In the genomic region with DNA sequence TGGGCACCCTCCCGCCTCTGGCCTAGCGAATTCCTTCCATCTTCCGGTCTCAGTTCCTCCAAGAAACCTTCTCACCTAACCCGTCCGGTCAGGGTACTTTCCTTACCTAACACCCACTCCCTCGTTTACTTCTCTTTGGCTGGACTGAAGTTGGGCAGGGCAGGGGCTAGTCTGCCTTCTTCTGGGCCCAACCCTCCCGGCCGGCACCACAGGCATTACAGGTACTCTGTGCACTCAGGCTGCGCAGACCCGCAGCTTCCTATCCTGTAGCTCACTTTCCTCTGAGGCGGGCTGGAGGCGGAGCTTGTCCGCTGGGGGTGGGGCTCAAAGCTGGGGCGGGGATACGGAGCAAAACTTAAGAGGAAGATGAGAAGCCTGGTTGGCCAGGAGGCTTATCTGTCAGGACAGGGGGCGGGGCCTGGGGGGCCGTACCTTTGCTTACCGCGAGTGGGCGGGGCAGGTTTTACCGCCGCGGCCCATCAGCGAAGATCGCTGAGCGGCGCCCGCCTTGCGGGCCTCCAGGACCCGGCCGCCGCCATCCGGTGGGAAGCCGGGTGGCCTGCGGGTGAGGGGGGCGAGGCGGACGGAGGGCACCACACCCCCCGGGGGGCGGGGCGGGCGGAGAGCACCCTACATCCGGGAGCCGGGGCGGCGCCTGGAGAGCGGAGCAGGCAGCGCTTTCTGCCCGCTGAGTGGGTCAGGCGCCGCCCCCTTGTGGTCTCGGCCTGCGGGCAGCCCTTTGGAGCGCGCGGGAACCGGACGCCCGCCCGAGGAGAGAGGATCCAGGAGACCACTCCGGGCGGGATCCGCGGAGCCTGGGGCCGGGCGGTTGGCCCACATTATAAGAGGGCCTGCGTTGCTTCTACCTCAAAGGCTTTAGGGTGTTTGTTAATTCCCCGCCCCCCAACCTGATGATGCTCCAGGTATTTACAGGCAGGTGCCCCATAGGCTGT, we compare ENCODE assay signal across 8 cellular contexts.
DNase-seq lines count a peak whose midpoint lies in the region; ATAC-seq and TF ChIP-seq lines count a peak whose summit lies in the region.

No MANE protein-coding gene starts in this region.

- TF ChIP-seq POLR2A in GM18505 (IDR thresholded peaks at IDR 0.05; ENCODE audit: borderline replicate concordance, extremely low read depth, insufficient read depth, insufficient read length), result peak; percentile 84

- ATAC-seq in GM18505 (IDR thresholded peaks at IDR 0.05; ENCODE audit: unreplicated experiment) (peak; percentile 91), HG02973 (IDR thresholded peaks at IDR 0.05; ENCODE audit: unreplicated experiment) (peak; percentile 93)

- DNase-seq in NCI-H1930 (lab: John Stamatoyannopoulos, UW) (peak; percentile 97 to 99), T-helper 9 cell (peak; percentile 98), astrocyte of the hippocampus (ENCODE audit: low read depth, low spot score) (peak; percentile 97), hypothalamus (lab: John Stamatoyannopoulos, UW) (peak; percentile 27 to 98 (median 92)), retina (peak; percentile 90), HCEC 1CT (no peak)
